In genomic region chr7:130966246-130967009, GRCh38 we compare ENCODE assay signal across 12 cellular contexts.
A peak's percentile ranks its signal among the peaks of the same experiment; 100 is the strongest.
DNase-seq lines count a peak whose midpoint lies in the region; ATAC-seq and TF ChIP-seq lines count a peak whose summit lies in the region.
"Had no signal": no experiment of that assay in that cellular context is flagged by ENCODE, and none has a peak within 500 bp of the region (broad histone marks: within the 10 kb centered on the region; RNA-seq: fewer than 3 reads in every experiment).

No MANE protein-coding gene starts in this region.

- H3K56ac ChIP-seq in mesendoderm (ENCODE audit: low read length): no peak overlapping the region

- peak overlapping the region; percentile 21 for H3K9ac ChIP-seq in neuronal stem cell (ENCODE audit: low read depth, low read length, poor library complexity)
- no peak overlapping the region for H3K9ac ChIP-seq in mesendoderm (ENCODE audit: low read length)

- H3K4me3 ChIP-seq in neuronal stem cell (ENCODE audit: low read length in 2 of 2) (no peak overlapping the region), mesendoderm (ENCODE audit: low read length) (no peak overlapping the region), SJCRH30 (no peak overlapping the region)
- H3K4me3 ChIP-seq: transverse colon had no signal

- TF ChIP-seq CTCF in GM13976 (IDR thresholded peaks at IDR 0.05; ENCODE audit: borderline replicate concordance, control extremely low read depth, extremely low read depth, insufficient read depth, missing control alignments): no peak

- no peak overlapping the region for H2BK120ac ChIP-seq in neuronal stem cell (ENCODE audit: low read depth, low read length)
- no peak overlapping the region for H2BK120ac ChIP-seq in mesendoderm (ENCODE audit: low read depth, low read length)

- no peaks in the 10 kb centered on the region for H3K27me3 Mint-ChIP-seq in activated CD4-positive, alpha-beta memory T cell treated with anti-CD3 and anti-CD28 coated beads, Interleukin-2, amount 10 ng/mL, durations not matched to agents 7 days and 5 days

- H3K4ac ChIP-seq in neuronal stem cell (ENCODE audit: low read length): no peak overlapping the region
- no peak overlapping the region for H3K4ac ChIP-seq in mesendoderm (ENCODE audit: low read depth, low read length)

- no peaks in the 10 kb centered on the region for H3K9me3 Mint-ChIP-seq in activated CD4-positive, alpha-beta memory T cell treated with anti-CD3 and anti-CD28 coated beads, Interleukin-2, amount 10 ng/mL, durations not matched to agents 7 days and 5 days

- POLR2A ChIA-PET in activated CD4-positive, alpha-beta memory T cell treated with anti-CD3 and anti-CD28 coated beads, Interleukin-2, amount 10 ng/mL, durations not matched to agents 7 days and 5 days (lab: Charles Lee): interaction anchor here (0.9 to 2.5 kb wide), 12 partner anchors 8 to 142 kb away, joined by 3 to 16 read pairs (median 4); no protein-coding TSS in a partner anchor

- H3K27ac ChIP-seq in neuronal stem cell (replicated peaks; ENCODE audit: low read length) (no peak overlapping the region), mesendoderm (ENCODE audit: low read depth, low read length) (no peak overlapping the region), SJCRH30 (no peak overlapping the region)
- H3K27ac ChIP-seq: transverse colon had no signal

- H2AFZ ChIP-seq in neuronal stem cell (ENCODE audit: low read length): no peak overlapping the region

- no peak overlapping the region for H2BK5ac ChIP-seq in neuronal stem cell (ENCODE audit: low read length)
- H2BK5ac ChIP-seq in mesendoderm (ENCODE audit: low read length): no peak overlapping the region

- no peak overlapping the region for H2BK15ac ChIP-seq in neuronal stem cell (ENCODE audit: low read length)
- no peak overlapping the region for H2BK15ac ChIP-seq in mesendoderm (replicated peaks; ENCODE audit: low read depth)

- no peak overlapping the region for H3K18ac ChIP-seq in neuronal stem cell (ENCODE audit: low read length)
- H3K18ac ChIP-seq in mesendoderm (ENCODE audit: low read length): no peak overlapping the region

- no peaks in the 10 kb centered on the region for H3K36me3 ChIP-seq in neuronal stem cell (replicated peaks in 1 of 2; ENCODE audit: control insufficient read depth in 2 of 2, insufficient read depth in 2 of 2, low read length in 2 of 2)
- no peaks in the 10 kb centered on the region for H3K36me3 ChIP-seq in mesendoderm (ENCODE audit: control insufficient read depth, insufficient read depth, low read length)
- H3K36me3 ChIP-seq in SJCRH30: no peaks in the 10 kb centered on the region

- no peaks in the 10 kb centered on the region for H3K4me1 ChIP-seq in neuronal stem cell (ENCODE audit: control insufficient read depth in 2 of 2, insufficient read depth in 1 of 2, low read depth in 1 of 2, low read length in 2 of 2)
- no peaks in the 10 kb centered on the region for H3K4me1 ChIP-seq in mesendoderm (ENCODE audit: control insufficient read depth, low read depth, low read length)
- no peaks in the 10 kb centered on the region for H3K4me1 ChIP-seq in SJCRH30

- H3K4me3 Mint-ChIP-seq in activated CD4-positive, alpha-beta memory T cell treated with anti-CD3 and anti-CD28 coated beads, Interleukin-2, amount 10 ng/mL, durations not matched to agents 7 days and 5 days: no peak overlapping the region

- no CpG with 5 or more reads among the region's 5 CpGs for WGBS in neuronal stem cell (ENCODE audit: extremely low coverage in 2 of 2, insufficient read length in 2 of 2, insufficient replicate concordance in 1 of 2), 2 donors
- WGBS in mesendoderm (ENCODE audit: extremely low coverage, insufficient coverage, low lambda C conversion rate): no CpG with 5 or more reads among the region's 5 CpGs

- CTCF ChIA-PET in activated CD4-positive, alpha-beta memory T cell treated with anti-CD3 and anti-CD28 coated beads, Interleukin-2, amount 10 ng/mL, durations not matched to agents 7 days and 5 days (lab: Charles Lee): interaction anchor here (0.8 to 5.0 kb wide), 4 partner anchors 9 to 74 kb away, joined by 3 to 32 read pairs (median 3); no protein-coding TSS in a partner anchor

- no peaks in the 10 kb centered on the region for H3K9me3 ChIP-seq in neuronal stem cell (replicated peaks in 1 of 2; ENCODE audit: control insufficient read depth in 2 of 2, insufficient read depth in 1 of 2, low read depth in 1 of 2, low read length in 2 of 2)
- H3K9me3 ChIP-seq in SJCRH30 (replicated peaks): no peaks in the 10 kb centered on the region
- H3K9me3 ChIP-seq: transverse colon had no signal

- no peak overlapping the region for H4K8ac ChIP-seq in neuronal stem cell (ENCODE audit: low read depth, low read length)
- no peak overlapping the region for H4K8ac ChIP-seq in mesendoderm (ENCODE audit: low read depth, low read length)

- H3K27me3 ChIP-seq in neuronal stem cell (ENCODE audit: control insufficient read depth in 3 of 3, insufficient read depth in 3 of 3, low read depth in 1 of 3, low read length in 3 of 3) (no peaks in the 10 kb centered on the region), mesendoderm (ENCODE audit: insufficient read depth, low read length, poor library complexity) (no peaks in the 10 kb centered on the region), SJCRH30 (no peaks in the 10 kb centered on the region)
- H3K27me3 ChIP-seq: transverse colon had no signal

- H2BK12ac ChIP-seq in neuronal stem cell (ENCODE audit: low read length): no peak overlapping the region

- H3K27ac Mint-ChIP-seq in activated CD4-positive, alpha-beta memory T cell treated with anti-CD3 and anti-CD28 coated beads, Interleukin-2, amount 10 ng/mL, durations not matched to agents 7 days and 5 days: peak overlapping the region; percentile 49

- H3K79me2 ChIP-seq in mesendoderm (ENCODE audit: control insufficient read depth, insufficient read depth, low read length): no peaks in the 10 kb centered on the region

- peaks cover 73% of the 10 kb centered on the region for H3K4me1 Mint-ChIP-seq in activated CD4-positive, alpha-beta memory T cell treated with anti-CD3 and anti-CD28 coated beads, Interleukin-2, amount 10 ng/mL, durations not matched to agents 7 days and 5 days

- DNase-seq in activated CD4-positive, alpha-beta memory T cell treated with anti-CD3 and anti-CD28 coated beads, Interleukin-2, amount 10 ng/mL, durations not matched to agents 7 days and 5 days: no peak
- DNase-seq in neuronal stem cell (ENCODE audit: low spot score) (no peak), mesendoderm (no peak), GM13976 (ENCODE audit: low spot score) (no peak), SJCRH30 (no peak)
- DNase-seq in stimulated activated CD8-positive, alpha-beta memory T cell treated with anti-CD3 and anti-CD28 coated beads, Interleukin-4, amount 100 ng/mL, for 48 hours: no peak
- DNase-seq: Karpas-422, midbrain, NCI-H774, transverse colon had no signal

- in situ Hi-C loops in GM13976 (cut with MboI; ENCODE audit: low sequenced_read_pairs, unreplicated experiment): no loop called here

- H2AK5ac ChIP-seq in neuronal stem cell (ENCODE audit: low read depth, low read length) (no peak overlapping the region), mesendoderm (ENCODE audit: low read length) (no peak overlapping the region)

- no peak overlapping the region for H4K5ac ChIP-seq in mesendoderm (ENCODE audit: low read length)

- no peak overlapping the region for H3K14ac ChIP-seq in neuronal stem cell (ENCODE audit: low read length)

- peaks cover 25% of the 10 kb centered on the region for H3K36me3 Mint-ChIP-seq in activated CD4-positive, alpha-beta memory T cell treated with anti-CD3 and anti-CD28 coated beads, Interleukin-2, amount 10 ng/mL, durations not matched to agents 7 days and 5 days (ENCODE audit: low read depth)

- no peaks in the 10 kb centered on the region for H3K79me1 ChIP-seq in neuronal stem cell (ENCODE audit: low read depth, low read length)
- no peaks in the 10 kb centered on the region for H3K79me1 ChIP-seq in mesendoderm (ENCODE audit: low read length)

- no peak overlapping the region for H3K4me2 ChIP-seq in neuronal stem cell (ENCODE audit: insufficient read depth, low read length, poor library complexity, severe bottlenecking)
- H3K4me2 ChIP-seq in mesendoderm (ENCODE audit: low read length): no peak overlapping the region

- H3K23ac ChIP-seq in neuronal stem cell (ENCODE audit: low read depth, low read length, poor library complexity) (no peak overlapping the region), mesendoderm (ENCODE audit: low read length) (no peak overlapping the region)

- peak; percentile 46 for ATAC-seq in GM18858 (IDR thresholded peaks at IDR 0.05; ENCODE audit: unreplicated experiment)
- peak; percentile 71 for ATAC-seq in HG02798 (IDR thresholded peaks at IDR 0.05; ENCODE audit: poor library complexity, unreplicated experiment)

- no peak overlapping the region for H4K91ac ChIP-seq in neuronal stem cell (ENCODE audit: low read depth, low read length, poor library complexity)
